11 cellular contexts compared by ENCODE assay signal in the genomic region with DNA sequence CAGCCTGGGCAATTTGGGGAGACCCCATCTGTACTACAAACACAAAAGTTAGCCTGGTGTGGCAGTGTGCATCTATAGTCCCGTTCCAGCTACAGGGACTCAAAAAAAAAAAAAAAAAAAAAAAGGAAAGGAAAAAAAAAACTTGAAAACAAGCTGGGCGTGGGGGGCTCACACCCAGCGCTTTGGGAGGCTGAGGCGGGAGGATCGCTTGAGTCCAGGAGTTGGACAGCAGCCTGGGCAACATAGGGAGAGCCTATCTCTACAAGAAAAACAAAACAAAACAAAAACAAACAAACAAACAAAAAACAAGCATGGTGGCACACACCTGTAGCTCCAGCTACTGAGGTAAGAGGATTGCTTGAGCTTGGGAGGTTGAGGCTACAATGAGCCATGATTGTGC. TPM values are rescaled to one million over a fixed set of nuclear protein-coding genes. Genes with fewer than 3 reads are reported as not detected.
"Had no signal": no experiment of that assay in that cellular context is flagged by ENCODE, and none has a peak within 500 bp of the region (broad histone marks: within the 10 kb centered on the region; RNA-seq: fewer than 3 reads in every experiment).

No MANE protein-coding gene starts in this region.

- H2AFZ ChIP-seq: GM23338 had no signal

- H3K4me1 Mint-ChIP-seq: GM23338 had no signal

- H3K4me3 ChIP-seq: GM23338 had no signal

- H3K4me3 Mint-ChIP-seq: GM23338, H9, HFFc6, IgD-negative memory B cell had no signal

- H3K27ac Mint-ChIP-seq: GM23338, H9, HFFc6, IgD-negative memory B cell had no signal

- H3K27ac ChIP-seq: HL-60, KMS-11 had no signal

- ATAC-seq: GM23338, HepG2 had no signal

- H3K27me3 Mint-ChIP-seq: IgD-negative memory B cell had no signal

- DNase-seq: H9, HCEC 1CT, HFFc6, KBM-7 had no signal

- H3K4me2 ChIP-seq: GM23338, KMS-11 had no signal

- H3K36me3 Mint-ChIP-seq: IgD-negative memory B cell had no signal

- H3K9me3 Mint-ChIP-seq: IgD-negative memory B cell had no signal

RNA-seq across cellular contexts. Expression of gene CCL17, which starts 12.9 kb away (rescaled TPM):
- total RNA-seq: GM23338, H1, H9, HepG2, HFFc6, HT1080 had no signal
- polyA plus RNA-seq: GM23338, H1, HepG2, IgD-negative memory B cell had no signal

RNA-seq across cellular contexts. Expression of gene CX3CL1, which starts 19.4 kb away (rescaled TPM):
- total RNA-seq: HFFc6 had no signal
- polyA plus RNA-seq: IgD-negative memory B cell had no signal

RNA-seq across cellular contexts. Expression of gene CCL22, which starts 33.1 kb away (rescaled TPM):
- total RNA-seq: GM23338, H1, H9, HepG2, HFFc6, HT1080 had no signal
- polyA plus RNA-seq: H1, HepG2 had no signal
